Comparison of ENCODE assay signal across 26 cellular contexts in the genomic region with DNA sequence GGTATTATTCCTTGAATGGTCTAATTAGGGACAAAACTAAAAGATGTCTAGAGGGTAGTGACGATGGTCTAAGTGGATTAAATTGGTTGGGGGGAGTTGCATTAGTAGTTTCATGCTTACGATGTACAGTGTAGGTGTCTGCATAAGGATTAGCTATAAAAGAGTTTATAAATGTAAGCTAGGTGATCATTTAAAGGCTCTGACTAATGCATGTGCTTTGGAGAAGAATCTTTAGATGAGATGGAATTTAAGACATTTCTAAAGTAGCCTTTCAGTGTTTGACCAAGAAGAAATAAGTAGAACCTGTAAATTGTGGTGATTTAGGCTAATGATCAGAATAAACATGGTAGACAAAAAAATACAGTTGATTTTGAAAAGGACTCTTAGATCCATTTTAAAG. TPM values are rescaled to one million over a fixed set of nuclear protein-coding genes. Genes with fewer than 3 reads are reported as not detected.
"Had no signal": no experiment of that assay in that cellular context is flagged by ENCODE, and none has a peak within 500 bp of the region (broad histone marks: within the 10 kb centered on the region; RNA-seq: fewer than 3 reads in every experiment).

No MANE protein-coding gene starts in this region.

- FAIRE-seq: endometrium, islet of Langerhans had no signal

- H3K9me3 ChIP-seq: esophagus squamous epithelium, gastrocnemius medialis, heart right ventricle, left lung, lower lobe of right lung, mucosa of descending colon had no signal

- DNase-seq: effector CD8-positive, alpha-beta T cell; effector memory CD8-positive, alpha-beta T cell; endodermal cell; erythroblast; esophagus squamous epithelium; foreskin melanocyte; gastrocnemius medialis; glutamatergic neuron; head of caudate nucleus; heart right ventricle; hippocampal formation; left cardiac atrium; left lung; left ventricle myocardium superior; lower lobe of right lung; mesenchymal stem cell; mucosa of descending colon; naive B cell; naive thymus-derived CD8-positive, alpha-beta T cell had no signal

- H3K4me1 ChIP-seq: esophagus squamous epithelium, gastrocnemius medialis, heart right ventricle, left lung, lower lobe of right lung had no signal

- H3K36me3 ChIP-seq: esophagus squamous epithelium, gastrocnemius medialis, heart right ventricle, left lung, lower lobe of right lung had no signal

- H3K4me3 ChIP-seq: coronary artery, esophagus squamous epithelium, gastrocnemius medialis, heart right ventricle, left lung, lower lobe of right lung, mucosa of descending colon had no signal

- H3K27ac ChIP-seq: coronary artery, epithelial cell of prostate, esophagus squamous epithelium, gastrocnemius medialis, heart right ventricle, left lung, lower lobe of right lung had no signal

- ATAC-seq: effector memory CD8-positive, alpha-beta T cell; esophagus mucosa; gastrocnemius medialis; heart right ventricle; left cardiac atrium; left lung; left ventricle myocardium superior; lower lobe of right lung; mucosa of descending colon; naive thymus-derived CD8-positive, alpha-beta T cell had no signal

RNA-seq across cellular contexts. Expression of a gene that starts 7.4 kb away (rescaled TPM):
- total RNA-seq: esophagus mucosa; esophagus squamous epithelium; left ventricle myocardium superior; lower lobe of right lung; lung microvascular endothelial cell; mesenteric fat pad; naive thymus-derived CD8-positive, alpha-beta T cell had no signal
- polyA plus RNA-seq: heart right ventricle; naive thymus-derived CD8-positive, alpha-beta T cell had no signal
